8 cellular contexts compared by ENCODE assay signal in genomic region chr17:17041571-17042380, GRCh38. TPM values are rescaled to one million over a fixed set of nuclear protein-coding genes. Genes with fewer than 3 reads are reported as not detected.
A peak's percentile ranks its signal among the peaks of the same experiment; 100 is the strongest.
DNase-seq lines count a peak whose midpoint lies in the region; ATAC-seq, FAIRE-seq and TF ChIP-seq lines count a peak whose summit lies in the region.

No MANE protein-coding gene starts in this region.

- no peaks in the 10 kb centered on the region for H3K27me3 Mint-ChIP-seq in activated naive CD8-positive, alpha-beta T cell treated with anti-CD3 and anti-CD28 coated beads, Interleukin-2, amount 10 ng/mL, durations not matched to agents 7 days and 5 days

- H3K27ac ChIP-seq in cardiac muscle cell, result no peak overlapping the region
- peak overlapping the region; percentile 56 to 83 (median 70) for H3K27ac ChIP-seq in pancreas
- H3K27ac ChIP-seq in thyroid gland, result peak overlapping the region in 1 of 3 donors; percentile 8

- TF ChIP-seq CTCF in GM12864 (IDR thresholded peaks at IDR 0.05; ENCODE audit: low read depth, low read length, missing control alignments) (no peak), cardiac muscle cell (IDR thresholded peaks at IDR 0.05; ENCODE audit: low read depth, low read length) (no peak), pancreas (IDR thresholded peaks at IDR 0.05) (no peak), thyroid gland (IDR thresholded peaks at IDR 0.05) (no peak)

- peaks cover 35% of the 10 kb centered on the region for H3K4me1 Mint-ChIP-seq in activated naive CD8-positive, alpha-beta T cell treated with anti-CD3 and anti-CD28 coated beads, Interleukin-2, amount 10 ng/mL, durations not matched to agents 7 days and 5 days

- no peaks in the 10 kb centered on the region for H3K36me3 ChIP-seq in cardiac muscle cell
- H3K36me3 ChIP-seq in pancreas, result no peaks in the 10 kb centered on the region
- no peaks in the 10 kb centered on the region for H3K36me3 ChIP-seq in thyroid gland

- H3K27me3 ChIP-seq in cardiac muscle cell (no peaks in the 10 kb centered on the region), pancreas (no peaks in the 10 kb centered on the region), thyroid gland (no peaks in the 10 kb centered on the region)

- H3K4me1 ChIP-seq in cardiac muscle cell (ENCODE audit: low read depth) (peaks cover 19% of the 10 kb centered on the region), pancreas (peaks cover 4 to 24% (median 20%) of the 10 kb centered on the region in 3 donors), thyroid gland (peaks cover 22 to 32% of the 10 kb centered on the region in 2 donors)

- H3K36me3 Mint-ChIP-seq in activated naive CD8-positive, alpha-beta T cell treated with anti-CD3 and anti-CD28 coated beads, Interleukin-2, amount 10 ng/mL, durations not matched to agents 7 days and 5 days, result peaks cover 2% of the 10 kb centered on the region

- H3K4me3 Mint-ChIP-seq in activated naive CD8-positive, alpha-beta T cell treated with anti-CD3 and anti-CD28 coated beads, Interleukin-2, amount 10 ng/mL, durations not matched to agents 7 days and 5 days, result peak overlapping the region; percentile 77

- H3K9me3 Mint-ChIP-seq in activated naive CD8-positive, alpha-beta T cell treated with anti-CD3 and anti-CD28 coated beads, Interleukin-2, amount 10 ng/mL, durations not matched to agents 7 days and 5 days, result no peaks in the 10 kb centered on the region

- ATAC-seq in HG02759 (IDR thresholded peaks at IDR 0.05; ENCODE audit: unreplicated experiment) (peak; percentile 95), pancreas (peak; percentile 89 to 95 (median 92))
- peak; percentile 98 for ATAC-seq in activated naive CD8-positive, alpha-beta T cell treated with anti-CD3 and anti-CD28 coated beads, Interleukin-2, amount 10 ng/mL, durations not matched to agents 7 days and 5 days (ENCODE audit: low read depth)

- peak; percentile 90 for DNase-seq in GM12864 (ENCODE audit: low read depth)
- peak; percentile 95 for DNase-seq in NCI-H1105 treated with DMSO at 0.1 percent for 48 hours (lab: John Stamatoyannopoulos, UW)
- peak; percentile 95 for DNase-seq in SKM-1 treated with dmso at 0.1 percent for 144 hours (lab: John Stamatoyannopoulos, UW; ENCODE audit: unreplicated experiment)
- peak; percentile 96 for DNase-seq in activated naive CD8-positive, alpha-beta T cell treated with anti-CD3 and anti-CD28 coated beads, Interleukin-2, amount 10 ng/mL, durations not matched to agents 7 days and 5 days
- peak; percentile 99 for DNase-seq in cardiac muscle cell (ENCODE audit: low read depth in 1 of 2, low spot score in 1 of 2)
- peak; percentile 97 to 100 (median 100) for DNase-seq in pancreas
- DNase-seq in thyroid gland, result peak; percentile 100

- 5 to 7% methylated on average over 36 to 44 of the region's 44 CpGs for WGBS in pancreas, 2 donors
- WGBS in thyroid gland, 2 donors, result 22 to 30% methylated on average over 13 to 24 of the region's 44 CpGs

- FAIRE-seq in pancreas (lab: Jason Lieb, UNC), result no peak

- POLR2A ChIA-PET in activated naive CD8-positive, alpha-beta T cell treated with anti-CD3 and anti-CD28 coated beads, Interleukin-2, amount 10 ng/mL, durations not matched to agents 7 days and 5 days (lab: Charles Lee), result interaction anchor here (1.0 to 1.2 kb wide), 3 partner anchors 29 to 76 kb away, joined by 3 read pairs; no protein-coding TSS in a partner anchor

- H3K9me3 ChIP-seq in cardiac muscle cell (ENCODE audit: low read depth), result no peaks in the 10 kb centered on the region
- no peaks in the 10 kb centered on the region for H3K9me3 ChIP-seq in pancreas
- no peaks in the 10 kb centered on the region for H3K9me3 ChIP-seq in thyroid gland

- intact Hi-C loops in pancreas (cut with DNase I) (no loop called here), thyroid gland (cut with DNase I) (no loop called here)

- TF ChIP-seq POLR2A in thyroid gland (IDR thresholded peaks at IDR 0.05), result no peak

- peak overlapping the region; percentile 37 for H3K27ac Mint-ChIP-seq in activated naive CD8-positive, alpha-beta T cell treated with anti-CD3 and anti-CD28 coated beads, Interleukin-2, amount 10 ng/mL, durations not matched to agents 7 days and 5 days

- H3K4me3 ChIP-seq in GM12864 (ENCODE audit: low read depth, low read length), result peak overlapping the region; percentile 57
- H3K4me3 ChIP-seq in cardiac muscle cell, result peak overlapping the region; percentile 20
- H3K4me3 ChIP-seq in pancreas, result peak overlapping the region; percentile 18 to 65 (median 40)
- H3K4me3 ChIP-seq in thyroid gland (replicated peaks in 1 of 3), result peak overlapping the region in 1 of 3 donors; percentile 19

RNA-seq across cellular contexts. Expression of gene MPRIP, which starts 0.5 kb away (rescaled TPM):
- total RNA-seq in activated naive CD8-positive, alpha-beta T cell treated with anti-CD3 and anti-CD28 coated beads, Interleukin-2, amount 10 ng/mL, durations not matched to agents 7 days and 5 days, result 100 to 1,000 TPM; 210 to 239 TPM
- total RNA-seq in cardiac muscle cell (90.9 and 172 TPM in 2 replicates), pancreas (100 to 1,000 TPM in 2 of 6 donors, 10 to 100 TPM in 4; 91.8 to 134 (median 98.1) TPM), thyroid gland (100 to 1,000 TPM; 130 to 244 (median 155) TPM)
- polyA plus RNA-seq in cardiac muscle cell (80.4 and 117 TPM in 2 replicates), pancreas (100 to 1,000 TPM; 174 to 242 TPM)
